Comparison of ENCODE assay signal across 24 cellular contexts in the genomic region with DNA sequence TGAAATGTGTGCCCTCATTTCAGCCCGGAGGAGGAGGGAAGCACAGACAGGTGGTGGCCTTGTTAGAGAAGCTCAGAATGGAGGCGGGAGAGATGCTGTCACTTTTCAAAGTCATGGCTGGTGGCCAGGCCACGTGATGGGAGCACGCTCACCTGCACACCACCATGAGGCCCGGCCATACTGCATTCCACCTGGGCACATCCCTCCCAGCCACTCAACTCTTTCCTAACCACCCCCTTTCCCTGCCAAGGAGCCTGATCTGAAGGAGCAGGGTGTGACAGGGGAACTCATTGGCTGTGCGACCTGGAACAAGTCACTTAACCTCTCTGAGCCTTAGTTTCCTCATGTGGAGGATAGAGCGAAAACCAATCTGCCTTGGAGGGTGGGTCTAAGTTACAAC.
"Had no signal": no experiment of that assay in that cellular context is flagged by ENCODE, and none has a peak within 500 bp of the region (broad histone marks: within the 10 kb centered on the region; RNA-seq: fewer than 3 reads in every experiment).

No MANE protein-coding gene starts in this region.

- DNase-seq: activated CD4-positive, alpha-beta memory T cell treated with anti-CD3 and anti-CD28 coated beads, Interleukin-2, amount 10 ng/mL, durations not matched to agents 7 days and 5 days; activated CD4-positive, alpha-beta T cell treated with anti-CD3 and anti-CD28 coated beads for 36 hours; activated CD4-positive, alpha-beta T cell treated with anti-CD3 and anti-CD28 coated beads, Interleukin-2, amount 50 U/mL, for 1 hour; activated gamma-delta T cell treated with Interleukin-2 at 50 U/mL for 16 hours; activated naive CD4-positive, alpha-beta T cell treated with anti-CD3 and anti-CD28 coated beads, Interleukin-2, amount 10 ng/mL, durations not matched to agents 7 days and 5 days; activated naive CD8-positive, alpha-beta T cell treated with anti-CD3 and anti-CD28 coated beads for 36 hours; activated T-cell treated with anti-CD3 and anti-CD28 coated beads, Interleukin-2, amount 50 U/mL, for 72 hours; cerebellar nuclear complex; KG1; NCI-H1092; NCI-H1417; NCI-H1694; NCI-H2081; NCI-H2227 treated with DMSO at 0.1 percent for 48 hours; NCI-H446 treated with DMSO at 0.1 percent for 48 hours; NCI-H524 treated with DMSO at 0.1 percent for 48 hours; NCI-H748 treated with DMSO at 0.1 percent for 48 hours; SHP77 treated with DMSO at 0.1 percent for 48 hours; T-cell; T-helper 2 cell; WERI-Rb-1 had no signal

- H3K27me3 Mint-ChIP-seq: activated CD4-positive, alpha-beta memory T cell treated with anti-CD3 and anti-CD28 coated beads, Interleukin-2, amount 10 ng/mL, durations not matched to agents 7 days and 5 days; activated naive CD4-positive, alpha-beta T cell treated with anti-CD3 and anti-CD28 coated beads, Interleukin-2, amount 10 ng/mL, durations not matched to agents 7 days and 5 days; activated naive CD8-positive, alpha-beta T cell treated with anti-CD3 and anti-CD28 coated beads for 36 hours had no signal

- H3K36me3 Mint-ChIP-seq: activated naive CD4-positive, alpha-beta T cell treated with anti-CD3 and anti-CD28 coated beads, Interleukin-2, amount 10 ng/mL, durations not matched to agents 7 days and 5 days; activated naive CD8-positive, alpha-beta T cell treated with anti-CD3 and anti-CD28 coated beads for 36 hours; T-cell had no signal

- ATAC-seq: activated CD4-positive, alpha-beta T cell treated with anti-CD3 and anti-CD28 coated beads for 36 hours; activated T-cell treated with anti-CD3 and anti-CD28 coated beads, Interleukin-2, amount 50 U/mL, for 72 hours; T-cell had no signal

- H3K36me3 ChIP-seq: WERI-Rb-1 had no signal

- H3K4me3 Mint-ChIP-seq: activated CD4-positive, alpha-beta memory T cell treated with anti-CD3 and anti-CD28 coated beads, Interleukin-2, amount 10 ng/mL, durations not matched to agents 7 days and 5 days; activated CD4-positive, alpha-beta T cell treated with anti-CD3 and anti-CD28 coated beads for 36 hours; activated naive CD4-positive, alpha-beta T cell treated with anti-CD3 and anti-CD28 coated beads, Interleukin-2, amount 10 ng/mL, durations not matched to agents 7 days and 5 days; activated naive CD8-positive, alpha-beta T cell treated with anti-CD3 and anti-CD28 coated beads for 36 hours; activated T-cell treated with anti-CD3 and anti-CD28 coated beads, Interleukin-2, amount 50 U/mL, for 72 hours; T-cell had no signal

- H3K27ac Mint-ChIP-seq: activated CD4-positive, alpha-beta memory T cell treated with anti-CD3 and anti-CD28 coated beads, Interleukin-2, amount 10 ng/mL, durations not matched to agents 7 days and 5 days; activated CD4-positive, alpha-beta T cell treated with anti-CD3 and anti-CD28 coated beads for 36 hours; activated naive CD4-positive, alpha-beta T cell treated with anti-CD3 and anti-CD28 coated beads, Interleukin-2, amount 10 ng/mL, durations not matched to agents 7 days and 5 days; activated naive CD8-positive, alpha-beta T cell treated with anti-CD3 and anti-CD28 coated beads for 36 hours; activated T-cell treated with anti-CD3 and anti-CD28 coated beads, Interleukin-2, amount 50 U/mL, for 72 hours; activated T-helper 2 cell treated with anti-CD3 and anti-CD28 coated beads, Interferon-gamma antibody, Interleukin-2, Interleukin-4, amounts not matched to agents 10 μg/mL and 5 μg/mL and 100 μg/mL, durations not matched to agents 14 hours and 24 hours and 36 hours; T-cell had no signal

- H3K4me3 ChIP-seq: SK-N-MC had no signal

- H3K4me1 Mint-ChIP-seq: activated CD4-positive, alpha-beta memory T cell treated with anti-CD3 and anti-CD28 coated beads, Interleukin-2, amount 10 ng/mL, durations not matched to agents 7 days and 5 days; activated CD4-positive, alpha-beta T cell treated with anti-CD3 and anti-CD28 coated beads for 36 hours; activated naive CD4-positive, alpha-beta T cell treated with anti-CD3 and anti-CD28 coated beads, Interleukin-2, amount 10 ng/mL, durations not matched to agents 7 days and 5 days; activated naive CD8-positive, alpha-beta T cell treated with anti-CD3 and anti-CD28 coated beads for 36 hours; T-cell had no signal

- H3K9me3 Mint-ChIP-seq: activated CD4-positive, alpha-beta memory T cell treated with anti-CD3 and anti-CD28 coated beads, Interleukin-2, amount 10 ng/mL, durations not matched to agents 7 days and 5 days; activated T-helper 2 cell treated with anti-CD3 and anti-CD28 coated beads, Interferon-gamma antibody, Interleukin-2, Interleukin-4, amounts not matched to agents 10 μg/mL and 5 μg/mL and 100 μg/mL, durations not matched to agents 14 hours and 24 hours and 36 hours had no signal

- H3K27ac ChIP-seq: RWPE1, SK-N-MC, WERI-Rb-1 had no signal
